8 cellular contexts compared by ENCODE assay signal in the genomic region with DNA sequence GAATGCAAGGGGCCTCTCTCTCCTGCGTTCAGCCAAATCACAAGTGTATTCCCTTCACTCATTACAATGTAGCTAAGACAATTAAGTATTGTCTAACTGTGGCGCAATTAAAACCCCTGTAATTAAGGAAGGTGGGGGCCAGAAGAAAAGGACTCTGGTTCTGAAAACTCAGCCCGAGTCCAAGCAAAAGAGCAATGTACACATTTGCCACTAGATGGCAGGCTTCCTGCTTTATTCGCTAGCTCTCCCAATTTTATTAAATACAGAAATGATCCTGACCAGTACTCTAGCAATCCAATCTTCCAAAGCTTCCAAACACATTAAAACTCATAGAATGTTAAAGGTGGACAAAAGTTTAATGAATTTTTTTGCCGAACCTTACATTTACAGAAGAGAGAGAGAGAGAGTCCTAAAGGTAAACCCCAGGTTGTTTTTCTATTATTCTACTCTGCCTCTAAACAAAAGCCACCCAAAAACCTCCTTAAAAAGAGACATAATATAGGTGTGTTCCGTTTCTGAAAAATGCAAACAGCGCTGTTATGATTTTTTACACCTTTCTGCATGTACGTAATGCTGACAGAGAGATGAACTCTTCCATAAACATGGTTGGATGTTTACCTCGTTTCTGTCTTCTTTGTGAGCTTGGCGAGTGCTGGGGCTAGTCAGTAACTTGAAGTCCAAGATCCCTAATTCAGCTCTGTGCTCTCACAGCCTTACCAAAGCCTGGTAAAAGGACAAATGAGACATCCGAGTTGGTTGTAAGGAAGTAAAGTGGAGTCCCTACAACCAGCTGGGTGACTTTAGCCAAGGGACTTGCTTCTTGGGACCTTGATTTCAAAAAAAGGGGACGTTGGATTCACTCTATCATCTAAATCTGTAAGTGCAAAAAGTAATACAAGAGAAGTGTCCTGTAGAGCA. TPM values are rescaled to one million over a fixed set of nuclear protein-coding genes. Genes with fewer than 3 reads are reported as not detected.
DNase-seq lines count a peak whose midpoint lies in the region; ATAC-seq, FAIRE-seq and TF ChIP-seq lines count a peak whose summit lies in the region.

No MANE protein-coding gene starts in this region.

- no peak for FAIRE-seq in GM12891 (lab: Jason Lieb, UNC)

- no peak overlapping the region for H2AFZ ChIP-seq in hepatocyte

- H3K27ac ChIP-seq in hepatocyte = no peak overlapping the region

- H4K20me1 ChIP-seq in hepatocyte (ENCODE audit: insufficient read depth, poor library complexity, severe bottlenecking) = no peaks in the 10 kb centered on the region

- H3K79me2 ChIP-seq in hepatocyte = no peaks in the 10 kb centered on the region

- H3K36me3 ChIP-seq in HAP-1 (replicated peaks) = no peaks in the 10 kb centered on the region
- H3K36me3 ChIP-seq in hepatocyte (replicated peaks; ENCODE audit: insufficient read depth, low read depth) = no peaks in the 10 kb centered on the region

- no peak for TF ChIP-seq POLR2A in GM12891 (IDR thresholded peaks at IDR 0.05; ENCODE audit: low read depth, low read length)

- H3K9me2 ChIP-seq in hepatocyte (replicated peaks; ENCODE audit: insufficient read depth) = no peaks in the 10 kb centered on the region

- in situ Hi-C loops in HAP-1 (cut with MboI; ENCODE audit: low sequenced_read_pairs) (no loop called here), astrocyte of the cerebellum (cut with HindIII; ENCODE audit: low sequenced_read_pairs) (no loop called here)

- TF ChIP-seq CTCF in astrocyte of the cerebellum (IDR thresholded peaks at IDR 0.05; ENCODE audit: low read depth, low read length, missing control alignments) = peak; percentile 79
- TF ChIP-seq CTCF in hepatocyte (IDR thresholded peaks at IDR 0.05; ENCODE audit: poor library complexity) = peak; percentile 57

- no peak for ATAC-seq in GM18519 (IDR thresholded peaks at IDR 0.05; ENCODE audit: low FRiP score, unreplicated experiment)

- DNase-seq in COLO829 (ENCODE audit: low spot score) = peak; percentile 72
- DNase-seq in HAP-1 (ENCODE audit: low spot score in 2 of 2) = peak; percentile 28 to 48
- peak; percentile 58 for DNase-seq in NCI-H748 (lab: John Stamatoyannopoulos, UW; ENCODE audit: unreplicated experiment)
- DNase-seq in astrocyte of the cerebellum (ENCODE audit: low read depth) = peak; percentile 31
- peak; percentile 64 for DNase-seq in hepatocyte (ENCODE audit: low spot score)
- peak in 2 of 3 donors; percentile 4 to 33 for DNase-seq in stimulated activated CD4-positive, alpha-beta T cell treated with anti-CD3 and anti-CD28 coated beads, TNF-alpha, amount 100 ng/mL, for 48 hours (ENCODE audit: low read depth in 3 of 3)
- no peak for DNase-seq in GM12891 (ENCODE audit: insufficient read length, low spot score)

- WGBS in hepatocyte (ENCODE audit: low lambda C conversion rate, missing lambda C conversion rate) = 31% methylated on average over 12 of the region's 12 CpGs

- H3K9me3 ChIP-seq in HAP-1 = no peaks in the 10 kb centered on the region
- H3K9me3 ChIP-seq in hepatocyte (ENCODE audit: low read depth) = no peaks in the 10 kb centered on the region

- H3K27me3 ChIP-seq in HAP-1 (ENCODE audit: low read depth) = peaks cover 35% of the 10 kb centered on the region
- H3K27me3 ChIP-seq in hepatocyte = no peaks in the 10 kb centered on the region

- H3K4me1 ChIP-seq in HAP-1 = peaks cover 1% of the 10 kb centered on the region
- H3K4me1 ChIP-seq in hepatocyte (ENCODE audit: insufficient read depth) = no peaks in the 10 kb centered on the region

- no peak overlapping the region for H3K4me2 ChIP-seq in hepatocyte

- H3K4me3 ChIP-seq in HAP-1 (no peak overlapping the region), astrocyte of the cerebellum (ENCODE audit: low read depth, low read length) (no peak overlapping the region), hepatocyte (no peak overlapping the region)

TF ChIP-seq in GM12891, 5 proteins besides CTCF, POLR2A, EP300 and RAD21:
- TF ChIP-seq POLR2AphosphoS5 (IDR thresholded peaks at IDR 0.05; ENCODE audit: low read depth, low read length) (no peak), PAX5 (IDR thresholded peaks at IDR 0.05; ENCODE audit: insufficient read depth, low read length, severe bottlenecking) (no peak), TAF1 (IDR thresholded peaks at IDR 0.05; ENCODE audit: low read depth, low read length) (no peak), POU2F2 (IDR thresholded peaks at IDR 0.05; ENCODE audit: low read depth, low read length) (no peak), SPI1 (IDR thresholded peaks at IDR 0.05; ENCODE audit: low read depth, low read length) (no peak)

RNA-seq across cellular contexts. Expression of gene VASH1, which starts 50.9 kb away (rescaled TPM):
- 4.8 and 6.8 TPM in 2 replicates for total RNA-seq in hepatocyte
- polyA plus RNA-seq in hepatocyte = 6.0 and 6.3 TPM in 2 replicates
- 2.6 TPM for polyA plus RNA-seq in GM12891 (2012; ENCODE audit: low read depth, missing spikeins)
